Comparison of ENCODE assay signal across 24 cellular contexts in genomic region chr22:19455033-19455432, GRCh38. TPM values are rescaled to one million over a fixed set of nuclear protein-coding genes. Genes with fewer than 3 reads are reported as not detected.
"Had no signal": no experiment of that assay in that cellular context is flagged by ENCODE, and none has a peak within 500 bp of the region (broad histone marks: within the 10 kb centered on the region; RNA-seq: fewer than 3 reads in every experiment).

No MANE protein-coding gene starts in this region.

- FAIRE-seq: kidney, small intestine had no signal

- H3K27me3 ChIP-seq: adrenal gland, ascending aorta, brain microvascular endothelial cell, foreskin keratinocyte, right lobe of liver, upper lobe of left lung had no signal

- H3K27me3 Mint-ChIP-seq: activated CD4-positive, alpha-beta memory T cell treated with anti-CD3 and anti-CD28 coated beads for 36 hours had no signal

- H3K4me1 ChIP-seq: adrenal gland, ascending aorta, lower lobe of right lung, right lobe of liver, upper lobe of left lung had no signal

- H3K4me1 Mint-ChIP-seq: neural crest cell had no signal

- H3K9me3 Mint-ChIP-seq: activated CD4-positive, alpha-beta memory T cell treated with anti-CD3 and anti-CD28 coated beads for 36 hours; neural crest cell had no signal

- H3K27ac ChIP-seq: adrenal gland, ascending aorta, brain microvascular endothelial cell, foreskin keratinocyte, lower lobe of right lung, right lobe of liver, upper lobe of left lung had no signal

- H3K4me3 Mint-ChIP-seq: activated CD4-positive, alpha-beta memory T cell treated with anti-CD3 and anti-CD28 coated beads for 36 hours had no signal

- H3K9me3 ChIP-seq: adrenal gland, ascending aorta, lower lobe of right lung, mucosa of descending colon, right lobe of liver, upper lobe of left lung had no signal

- H3K4me3 ChIP-seq: adrenal gland, ascending aorta, lower lobe of right lung, mucosa of descending colon, right lobe of liver, upper lobe of left lung had no signal

- DNase-seq: activated CD4-positive, alpha-beta memory T cell treated with anti-CD3 and anti-CD28 coated beads for 36 hours; activated CD4-positive, alpha-beta T cell treated with anti-CD3 and anti-CD28 coated beads for 1 hour; activated effector memory CD4-positive, alpha-beta T cell treated with anti-CD3 and anti-CD28 coated beads, Interleukin-2, amount 50 U/mL, for 16 hours; activated naive CD4-positive, alpha-beta T cell treated with anti-CD3 and anti-CD28 coated beads, Interleukin-2, amount 50 U/mL, for 16 hours; activated T-cell treated with anti-CD3 and anti-CD28 coated beads, Interleukin-2, amount 50 U/mL, for 1 hour; adrenal gland; caudate nucleus; effector CD8-positive, alpha-beta T cell; foreskin keratinocyte; kidney; lower lobe of right lung; mesendoderm; mucosa of descending colon; posterior cingulate gyrus; right lobe of liver; small intestine; stimulated activated CD4-positive, alpha-beta T cell treated with anti-CD3 and anti-CD28 coated beads, Interleukin-2, amount 100 ng/mL, for 24 hours; stimulated activated naive CD4-positive, alpha-beta T cell; T-helper 1 cell; T-helper 9 cell had no signal

- ATAC-seq: foreskin keratinocyte, lower lobe of right lung, mucosa of descending colon, right lobe of liver had no signal

RNA-seq across cellular contexts. Expression of gene CDC45, which starts 24.7 kb away (rescaled TPM):
- total RNA-seq: ascending aorta had no signal
